ENCODE assay signal across 8 cellular contexts in the genomic region with DNA sequence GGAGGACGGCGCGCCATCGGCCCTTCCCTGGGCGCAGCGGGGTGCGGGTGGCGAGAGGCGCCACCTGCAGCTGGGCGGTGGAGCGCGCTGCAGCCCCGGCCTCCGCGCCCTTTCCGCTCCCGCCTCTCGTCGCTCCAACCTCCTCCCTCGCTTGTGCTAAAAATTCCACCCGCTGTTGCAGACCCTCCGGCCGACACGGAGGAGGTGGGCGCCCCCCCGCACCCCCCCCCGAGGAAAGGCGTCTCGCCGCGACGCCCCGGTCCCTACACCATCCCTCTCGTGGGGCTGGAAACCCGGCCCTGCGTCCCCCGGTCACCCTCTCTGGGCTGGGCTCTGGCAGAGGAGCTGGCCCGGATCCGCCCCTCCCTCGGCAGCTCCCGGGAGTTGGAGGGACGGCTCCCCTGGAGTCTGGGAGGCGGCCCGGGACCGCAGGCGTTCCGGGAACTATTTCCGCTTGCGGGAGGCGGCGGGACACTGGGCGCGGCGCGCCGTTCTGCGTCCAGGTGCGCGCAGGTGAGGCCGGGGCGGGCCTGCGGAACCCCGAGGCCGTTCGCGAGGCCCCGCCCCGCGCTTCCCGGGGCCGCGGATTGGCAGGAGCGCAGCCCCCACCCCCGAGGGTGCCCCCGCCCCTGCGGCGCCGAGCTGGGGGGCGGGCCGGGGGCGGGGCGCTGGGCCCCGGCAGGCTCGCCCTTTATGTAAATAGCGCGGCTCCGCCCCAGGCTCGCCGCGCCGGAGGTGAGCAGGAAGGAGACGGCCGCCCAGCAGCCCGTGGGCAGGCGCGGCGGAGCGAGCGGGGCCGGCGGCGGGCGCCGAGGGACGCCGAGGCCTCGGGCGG. TPM values are rescaled to one million over a fixed set of nuclear protein-coding genes. Genes with fewer than 3 reads are reported as not detected.
A peak's percentile ranks its signal among the peaks of the same experiment; 100 is the strongest.
DNase-seq lines count a peak whose midpoint lies in the region; ATAC-seq, FAIRE-seq and TF ChIP-seq lines count a peak whose summit lies in the region.

A gene with protein sequence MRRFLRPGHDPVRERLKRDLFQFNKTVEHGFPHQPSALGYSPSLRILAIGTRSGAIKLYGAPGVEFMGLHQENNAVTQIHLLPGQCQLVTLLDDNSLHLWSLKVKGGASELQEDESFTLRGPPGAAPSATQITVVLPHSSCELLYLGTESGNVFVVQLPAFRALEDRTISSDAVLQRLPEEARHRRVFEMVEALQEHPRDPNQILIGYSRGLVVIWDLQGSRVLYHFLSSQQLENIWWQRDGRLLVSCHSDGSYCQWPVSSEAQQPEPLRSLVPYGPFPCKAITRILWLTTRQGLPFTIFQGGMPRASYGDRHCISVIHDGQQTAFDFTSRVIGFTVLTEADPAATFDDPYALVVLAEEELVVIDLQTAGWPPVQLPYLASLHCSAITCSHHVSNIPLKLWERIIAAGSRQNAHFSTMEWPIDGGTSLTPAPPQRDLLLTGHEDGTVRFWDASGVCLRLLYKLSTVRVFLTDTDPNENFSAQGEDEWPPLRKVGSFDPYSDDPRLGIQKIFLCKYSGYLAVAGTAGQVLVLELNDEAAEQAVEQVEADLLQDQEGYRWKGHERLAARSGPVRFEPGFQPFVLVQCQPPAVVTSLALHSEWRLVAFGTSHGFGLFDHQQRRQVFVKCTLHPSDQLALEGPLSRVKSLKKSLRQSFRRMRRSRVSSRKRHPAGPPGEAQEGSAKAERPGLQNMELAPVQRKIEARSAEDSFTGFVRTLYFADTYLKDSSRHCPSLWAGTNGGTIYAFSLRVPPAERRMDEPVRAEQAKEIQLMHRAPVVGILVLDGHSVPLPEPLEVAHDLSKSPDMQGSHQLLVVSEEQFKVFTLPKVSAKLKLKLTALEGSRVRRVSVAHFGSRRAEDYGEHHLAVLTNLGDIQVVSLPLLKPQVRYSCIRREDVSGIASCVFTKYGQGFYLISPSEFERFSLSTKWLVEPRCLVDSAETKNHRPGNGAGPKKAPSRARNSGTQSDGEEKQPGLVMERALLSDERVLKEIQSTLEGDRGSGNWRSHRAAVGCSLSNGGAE (plus strand): TSS at position 727 of the 835 bp plus-strand sequence. CDS start 17,730 bp downstream, outside the sequence.

- no peak for TF ChIP-seq EP300 in A549 (IDR thresholded peaks at IDR 0.05)

- WGBS in A549 (ENCODE audit: missing lambda C conversion rate) = under 1% methylated on average over 27 of the region's 108 CpGs
- 1% methylated on average over 108 of the region's 108 CpGs for WGBS in liver

- peaks cover 21% of the 10 kb centered on the region for H3K4me1 ChIP-seq in A549
- peaks cover 6 to 24% (median 16%) of the 10 kb centered on the region in 4 donors for H3K4me1 ChIP-seq in liver (ENCODE audit: control insufficient read depth in 4 of 4, insufficient read depth in 4 of 4, low read length in 3 of 4)

- peak within 1 kb of the TSS; percentile 30 to 45 for H3K9ac ChIP-seq in liver (ENCODE audit: low read depth in 1 of 2, low read length in 2 of 2)

- peak; percentile 40 for TF ChIP-seq POLR2A in A549 (IDR thresholded peaks at IDR 0.05; ENCODE audit: low read length)

- FAIRE-seq in A549 (lab: Jason Lieb, UNC) = no peak

- TF ChIP-seq CTCF in A549 (IDR thresholded peaks at IDR 0.05) = peak; percentile 69
- peak; percentile 37 for TF ChIP-seq CTCF in liver (IDR thresholded peaks at IDR 0.05; ENCODE audit: low read depth, low read length, missing input control)

- POLR2A ChIA-PET in A549 (lab: Yijun Ruan, JAX) = interaction anchor here (0.6 to 2.1 kb wide), 6 partner anchors 9 to 255 kb away, joined by 3 to 19 read pairs (median 4); partner anchors contain the start of genes SLC25A19 and TSEN54

- peak; percentile 85 to 90 for ATAC-seq in A549
- ATAC-seq in GM18873 (IDR thresholded peaks at IDR 0.05; ENCODE audit: low FRiP score, unreplicated experiment) = peak; percentile 71
- ATAC-seq in HG03139 (IDR thresholded peaks at IDR 0.05; ENCODE audit: unreplicated experiment) = peak; percentile 80

- H3K4me3 ChIP-seq in A549 (peak within 1 kb of the TSS; percentile 67), liver (ENCODE audit: low read depth in 1 of 3, low read length in 3 of 3) (peak within 1 kb of the TSS; percentile 42 to 90 (median 66))

- no peaks in the 10 kb centered on the region for H3K9me3 ChIP-seq in A549
- no peaks in the 10 kb centered on the region for H3K9me3 ChIP-seq in liver (ENCODE audit: control insufficient read depth in 4 of 4, low read length in 3 of 4)

- H3K27ac ChIP-seq in A549 = peak within 1 kb of the TSS; percentile 83 to 88
- H3K27ac ChIP-seq in cingulate gyrus (ENCODE audit: low read depth, low read length) = peak within 1 kb of the TSS; percentile 47
- H3K27ac ChIP-seq in liver (ENCODE audit: low read depth in 1 of 2, low read length in 2 of 2) = peak within 1 kb of the TSS; percentile 58 to 71

- TF ChIP-seq RAD21 in A549 (conservative IDR thresholded peaks at IDR 0.05 in 1 of 2, IDR thresholded peaks at IDR 0.05 in 1 of 2) (peak; percentile 18 to 59; a peak in 4 of 5 replicates), liver (IDR thresholded peaks at IDR 0.05) (peak; percentile 56)

- peak; percentile 83 to 93 for DNase-seq in A549 (ENCODE audit: low read depth in 1 of 2, low spot score in 1 of 2)
- peak; percentile 98 for DNase-seq in NCI-H345 (lab: John Stamatoyannopoulos, UW)
- DNase-seq in activated CD4-positive, alpha-beta T cell treated with anti-CD3 and anti-CD28 coated beads for 4 hours = peak; percentile 80 to 82
- DNase-seq in stimulated activated CD4-positive, alpha-beta T cell treated with anti-CD3 and anti-CD28 coated beads, TNF-alpha, amount 100 ng/mL, for 48 hours (ENCODE audit: low read depth in 3 of 3) = peak in 2 of 3 donors; percentile 56 to 70

- H3K36me3 ChIP-seq in liver (ENCODE audit: control insufficient read depth in 4 of 4, insufficient read depth in 3 of 4, low read depth in 1 of 4, low read length in 3 of 4) = peaks cover 0 to 3% (median 0%) of the 10 kb centered on the region in 4 donors

- CTCF ChIA-PET in A549 (lab: Yijun Ruan, JAX) = interaction anchor here (0.6 to 3.3 kb wide), 22 partner anchors 9 to 143 kb away, joined by 3 to 18 read pairs (median 4); partner anchors contain the start of genes SMIM5 and TSEN54

- H3K27me3 ChIP-seq in liver (ENCODE audit: control insufficient read depth in 4 of 4, insufficient read depth in 4 of 4, low read length in 3 of 4) = no peaks in the 10 kb centered on the region

- H3K4me2 ChIP-seq in A549 = peak within 1 kb of the TSS; percentile 98

TF ChIP-seq in A549, 52 proteins besides CTCF, POLR2A, EP300 and RAD21 (continues in another document):
- TF ChIP-seq TFCP2L1 (CRISPR knock-in tag; IDR thresholded peaks at IDR 0.05) = 0 out of 2 replicates have a peak, but pooled peaks have one; percentile 17

TF ChIP-seq in liver, 16 proteins besides CTCF, POLR2A, EP300 and RAD21:
- TF ChIP-seq JUND (IDR thresholded peaks at IDR 0.05) = no peak
- TF ChIP-seq, protein P1, sequence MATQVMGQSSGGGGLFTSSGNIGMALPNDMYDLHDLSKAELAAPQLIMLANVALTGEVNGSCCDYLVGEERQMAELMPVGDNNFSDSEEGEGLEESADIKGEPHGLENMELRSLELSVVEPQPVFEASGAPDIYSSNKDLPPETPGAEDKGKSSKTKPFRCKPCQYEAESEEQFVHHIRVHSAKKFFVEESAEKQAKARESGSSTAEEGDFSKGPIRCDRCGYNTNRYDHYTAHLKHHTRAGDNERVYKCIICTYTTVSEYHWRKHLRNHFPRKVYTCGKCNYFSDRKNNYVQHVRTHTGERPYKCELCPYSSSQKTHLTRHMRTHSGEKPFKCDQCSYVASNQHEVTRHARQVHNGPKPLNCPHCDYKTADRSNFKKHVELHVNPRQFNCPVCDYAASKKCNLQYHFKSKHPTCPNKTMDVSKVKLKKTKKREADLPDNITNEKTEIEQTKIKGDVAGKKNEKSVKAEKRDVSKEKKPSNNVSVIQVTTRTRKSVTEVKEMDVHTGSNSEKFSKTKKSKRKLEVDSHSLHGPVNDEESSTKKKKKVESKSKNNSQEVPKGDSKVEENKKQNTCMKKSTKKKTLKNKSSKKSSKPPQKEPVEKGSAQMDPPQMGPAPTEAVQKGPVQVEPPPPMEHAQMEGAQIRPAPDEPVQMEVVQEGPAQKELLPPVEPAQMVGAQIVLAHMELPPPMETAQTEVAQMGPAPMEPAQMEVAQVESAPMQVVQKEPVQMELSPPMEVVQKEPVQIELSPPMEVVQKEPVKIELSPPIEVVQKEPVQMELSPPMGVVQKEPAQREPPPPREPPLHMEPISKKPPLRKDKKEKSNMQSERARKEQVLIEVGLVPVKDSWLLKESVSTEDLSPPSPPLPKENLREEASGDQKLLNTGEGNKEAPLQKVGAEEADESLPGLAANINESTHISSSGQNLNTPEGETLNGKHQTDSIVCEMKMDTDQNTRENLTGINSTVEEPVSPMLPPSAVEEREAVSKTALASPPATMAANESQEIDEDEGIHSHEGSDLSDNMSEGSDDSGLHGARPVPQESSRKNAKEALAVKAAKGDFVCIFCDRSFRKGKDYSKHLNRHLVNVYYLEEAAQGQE (IDR thresholded peaks at IDR 0.05) = peak; percentile 48

RNA-seq across cellular contexts. Expression of the gene that starts here (rescaled TPM):
- polyA plus RNA-seq in A549 (2011; rRNA removed) (18.9 and 20.7 TPM in 2 replicates), A549 (2017; fragmentation: RNase III; extraction: RNeasy Plus Mini Kit Qiagen cat#74134 plus additional on column Dnase treatment) (32.6 to 38.2 TPM (median 35.0 TPM) in 3 replicates), liver (10 to 100 TPM; 34.9 to 42.1 TPM)
- 48.5 and 63.6 TPM in 2 replicates for polyA plus RNA-seq in A549 (2012; cell fraction: cytosol; rRNA removed)
- 194 and 265 TPM in 2 replicates for polyA plus RNA-seq in A549 (2012; cell fraction: nucleus; rRNA removed)
- 14.3 and 16.5 TPM in 2 replicates for polyA minus RNA-seq in A549 (2011; rRNA and poly(A)+ RNA removed)
- total RNA-seq in liver = 10 to 100 TPM; 23.2 to 69.6 TPM

Comparison
In these comparisons a context has a peak if more than half of its experiments do, and no peak if none do; other contexts are left out.
1. Peak in every context shown above with its lines: DNase-seq, ATAC-seq, H3K4me3 ChIP-seq and H3K27ac ChIP-seq.